In the genomic region with DNA sequence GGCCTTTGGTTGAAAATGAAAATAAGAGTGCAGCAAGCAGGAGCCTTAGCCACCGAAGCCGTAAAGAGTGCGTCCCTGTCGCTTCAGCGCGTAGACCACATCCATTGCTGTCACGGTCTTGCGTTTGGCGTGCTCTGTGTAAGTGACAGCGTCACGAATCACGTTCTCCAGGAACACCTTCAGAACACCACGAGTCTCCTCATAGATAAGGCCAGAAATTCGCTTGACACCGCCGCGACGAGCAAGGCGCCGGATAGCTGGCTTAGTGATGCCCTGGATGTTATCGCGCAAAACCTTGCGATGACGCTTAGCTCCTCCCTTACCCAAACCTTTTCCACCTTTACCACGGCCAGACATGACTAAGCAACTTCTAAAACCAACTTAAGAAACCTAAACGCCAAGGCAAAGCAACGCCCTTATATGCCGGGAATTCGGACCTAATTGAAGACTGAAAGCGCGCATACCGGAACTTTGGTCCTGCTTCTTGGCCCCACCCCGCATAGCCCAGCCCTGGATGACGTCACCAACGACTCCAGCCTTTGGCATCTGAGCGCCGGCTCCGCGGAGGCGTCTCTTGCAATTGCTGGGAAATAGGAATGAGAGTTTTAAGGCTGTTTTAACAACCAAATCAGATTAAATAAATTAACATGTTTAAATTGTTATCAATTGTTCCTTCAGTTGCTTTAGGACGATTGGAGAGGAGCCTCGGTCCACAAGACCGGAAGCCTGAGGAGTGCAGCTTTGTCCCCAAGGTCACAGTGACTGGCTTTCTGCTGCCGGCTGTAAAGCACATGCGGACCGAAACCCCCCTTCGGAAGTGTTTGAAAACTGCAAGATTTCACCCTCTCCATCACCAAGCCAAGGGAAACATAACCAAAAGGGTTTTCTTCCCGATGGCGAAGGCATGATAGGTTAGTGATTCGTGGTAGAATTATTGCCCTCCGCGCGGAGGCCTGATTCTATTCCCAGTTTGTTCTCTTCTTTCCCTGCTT, we compare ENCODE assay signal across 1 cellular context.
TF ChIP-seq lines count a peak whose summit lies in the region.

No MANE protein-coding gene starts in this region.

TF ChIP-seq in K562, 482 proteins besides CTCF, POLR2A, EP300 and RAD21 (continued from another document and continues in another):
- TF ChIP-seq, protein P1, sequence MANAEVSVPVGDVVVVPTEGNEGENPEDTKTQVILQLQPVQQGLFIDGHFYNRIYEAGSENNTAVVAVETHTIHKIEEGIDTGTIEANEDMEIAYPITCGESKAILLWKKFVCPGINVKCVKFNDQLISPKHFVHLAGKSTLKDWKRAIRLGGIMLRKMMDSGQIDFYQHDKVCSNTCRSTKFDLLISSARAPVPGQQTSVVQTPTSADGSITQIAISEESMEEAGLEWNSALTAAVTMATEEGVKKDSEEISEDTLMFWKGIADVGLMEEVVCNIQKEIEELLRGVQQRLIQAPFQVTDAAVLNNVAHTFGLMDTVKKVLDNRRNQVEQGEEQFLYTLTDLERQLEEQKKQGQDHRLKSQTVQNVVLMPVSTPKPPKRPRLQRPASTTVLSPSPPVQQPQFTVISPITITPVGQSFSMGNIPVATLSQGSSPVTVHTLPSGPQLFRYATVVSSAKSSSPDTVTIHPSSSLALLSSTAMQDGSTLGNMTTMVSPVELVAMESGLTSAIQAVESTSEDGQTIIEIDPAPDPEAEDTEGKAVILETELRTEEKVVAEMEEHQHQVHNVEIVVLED (CRISPR knock-in tag; IDR thresholded peaks at IDR 0.05): 0 out of 2 replicates have a peak, but pooled peaks have one; percentile 12
- TF ChIP-seq, protein P2, sequence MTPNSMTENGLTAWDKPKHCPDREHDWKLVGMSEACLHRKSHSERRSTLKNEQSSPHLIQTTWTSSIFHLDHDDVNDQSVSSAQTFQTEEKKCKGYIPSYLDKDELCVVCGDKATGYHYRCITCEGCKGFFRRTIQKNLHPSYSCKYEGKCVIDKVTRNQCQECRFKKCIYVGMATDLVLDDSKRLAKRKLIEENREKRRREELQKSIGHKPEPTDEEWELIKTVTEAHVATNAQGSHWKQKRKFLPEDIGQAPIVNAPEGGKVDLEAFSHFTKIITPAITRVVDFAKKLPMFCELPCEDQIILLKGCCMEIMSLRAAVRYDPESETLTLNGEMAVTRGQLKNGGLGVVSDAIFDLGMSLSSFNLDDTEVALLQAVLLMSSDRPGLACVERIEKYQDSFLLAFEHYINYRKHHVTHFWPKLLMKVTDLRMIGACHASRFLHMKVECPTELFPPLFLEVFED (CRISPR knock-in tag; conservative IDR thresholded peaks at IDR 0.05): peak; percentile 97
- no peak for TF ChIP-seq DDX20 (tag; IDR thresholded peaks at IDR 0.05; ENCODE audit: low read depth)
- peak; percentile 83 for TF ChIP-seq SAP30 (IDR thresholded peaks at IDR 0.05; ENCODE audit: borderline replicate concordance, insufficient read depth, low read depth, low read length, poor library complexity, severe bottlenecking)
- TF ChIP-seq POLR3G (IDR thresholded peaks at IDR 0.05; ENCODE audit: extremely low read depth, insufficient read length, insufficient replicate concordance): no peak
- TF ChIP-seq, protein P3, sequence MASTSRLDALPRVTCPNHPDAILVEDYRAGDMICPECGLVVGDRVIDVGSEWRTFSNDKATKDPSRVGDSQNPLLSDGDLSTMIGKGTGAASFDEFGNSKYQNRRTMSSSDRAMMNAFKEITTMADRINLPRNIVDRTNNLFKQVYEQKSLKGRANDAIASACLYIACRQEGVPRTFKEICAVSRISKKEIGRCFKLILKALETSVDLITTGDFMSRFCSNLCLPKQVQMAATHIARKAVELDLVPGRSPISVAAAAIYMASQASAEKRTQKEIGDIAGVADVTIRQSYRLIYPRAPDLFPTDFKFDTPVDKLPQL (IDR thresholded peaks at IDR 0.05; ENCODE audit: extremely low read depth, insufficient read length): peak; percentile 74
- TF ChIP-seq, protein P4, sequence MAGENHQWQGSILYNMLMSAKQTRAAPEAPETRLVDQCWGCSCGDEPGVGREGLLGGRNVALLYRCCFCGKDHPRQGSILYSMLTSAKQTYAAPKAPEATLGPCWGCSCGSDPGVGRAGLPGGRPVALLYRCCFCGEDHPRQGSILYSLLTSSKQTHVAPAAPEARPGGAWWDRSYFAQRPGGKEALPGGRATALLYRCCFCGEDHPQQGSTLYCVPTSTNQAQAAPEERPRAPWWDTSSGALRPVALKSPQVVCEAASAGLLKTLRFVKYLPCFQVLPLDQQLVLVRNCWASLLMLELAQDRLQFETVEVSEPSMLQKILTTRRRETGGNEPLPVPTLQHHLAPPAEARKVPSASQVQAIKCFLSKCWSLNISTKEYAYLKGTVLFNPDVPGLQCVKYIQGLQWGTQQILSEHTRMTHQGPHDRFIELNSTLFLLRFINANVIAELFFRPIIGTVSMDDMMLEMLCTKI (IDR thresholded peaks at IDR 0.05; ENCODE audit: partially characterized antibody): no peak
- TF ChIP-seq, protein P5, sequence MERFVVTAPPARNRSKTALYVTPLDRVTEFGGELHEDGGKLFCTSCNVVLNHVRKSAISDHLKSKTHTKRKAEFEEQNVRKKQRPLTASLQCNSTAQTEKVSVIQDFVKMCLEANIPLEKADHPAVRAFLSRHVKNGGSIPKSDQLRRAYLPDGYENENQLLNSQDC (CRISPR knock-in tag; IDR thresholded peaks at IDR 0.05): peak; percentile 95
- TF ChIP-seq NFIX (CRISPR knock-in tag; IDR thresholded peaks at IDR 0.05; ENCODE audit: low read depth): 0 out of 2 replicates have a peak, but pooled peaks have one; percentile 16
- peak; percentile 72; the same call in 1 of the 2 replicates for TF ChIP-seq MXI1 (IDR thresholded peaks at IDR 0.05; ENCODE audit: low read depth, low read length)
- peak; percentile 97 for TF ChIP-seq EP400 (IDR thresholded peaks at IDR 0.05)
- TF ChIP-seq KDM5B (IDR thresholded peaks at IDR 0.05; ENCODE audit: insufficient replicate concordance, low read depth, low read length): peak; percentile 98
- no peak for TF ChIP-seq TFAM (CRISPR knock-in tag; conservative IDR thresholded peaks at IDR 0.05)
- peak; percentile 96 for TF ChIP-seq ZBED1 (IDR thresholded peaks at IDR 0.05)
- TF ChIP-seq ZNF274 (IDR thresholded peaks at IDR 0.05; ENCODE audit: borderline replicate concordance, low read depth, low read length): no peak
- no peak for TF ChIP-seq SMAD2 (IDR thresholded peaks at IDR 0.05; ENCODE audit: low read depth, low read length)
- peak; percentile 98 for TF ChIP-seq SETDB1 (IDR thresholded peaks at IDR 0.05; ENCODE audit: low read length)
- peak; percentile 64 for TF ChIP-seq TAF7 (tag; IDR thresholded peaks at IDR 0.05)
- TF ChIP-seq TCFL5 (CRISPR knock-in tag; conservative IDR thresholded peaks at IDR 0.05): no peak
- TF ChIP-seq PHF21A (IDR thresholded peaks at IDR 0.05; ENCODE audit: borderline replicate concordance, low read depth): peak; percentile 89; the same call in 1 of the 2 replicates
- TF ChIP-seq ZNF347 (CRISPR knock-in tag; IDR thresholded peaks at IDR 0.05; ENCODE audit: low read depth): no peak
- TF ChIP-seq ZNF133 (CRISPR knock-in tag; IDR thresholded peaks at IDR 0.05): no peak
- TF ChIP-seq, protein P6, sequence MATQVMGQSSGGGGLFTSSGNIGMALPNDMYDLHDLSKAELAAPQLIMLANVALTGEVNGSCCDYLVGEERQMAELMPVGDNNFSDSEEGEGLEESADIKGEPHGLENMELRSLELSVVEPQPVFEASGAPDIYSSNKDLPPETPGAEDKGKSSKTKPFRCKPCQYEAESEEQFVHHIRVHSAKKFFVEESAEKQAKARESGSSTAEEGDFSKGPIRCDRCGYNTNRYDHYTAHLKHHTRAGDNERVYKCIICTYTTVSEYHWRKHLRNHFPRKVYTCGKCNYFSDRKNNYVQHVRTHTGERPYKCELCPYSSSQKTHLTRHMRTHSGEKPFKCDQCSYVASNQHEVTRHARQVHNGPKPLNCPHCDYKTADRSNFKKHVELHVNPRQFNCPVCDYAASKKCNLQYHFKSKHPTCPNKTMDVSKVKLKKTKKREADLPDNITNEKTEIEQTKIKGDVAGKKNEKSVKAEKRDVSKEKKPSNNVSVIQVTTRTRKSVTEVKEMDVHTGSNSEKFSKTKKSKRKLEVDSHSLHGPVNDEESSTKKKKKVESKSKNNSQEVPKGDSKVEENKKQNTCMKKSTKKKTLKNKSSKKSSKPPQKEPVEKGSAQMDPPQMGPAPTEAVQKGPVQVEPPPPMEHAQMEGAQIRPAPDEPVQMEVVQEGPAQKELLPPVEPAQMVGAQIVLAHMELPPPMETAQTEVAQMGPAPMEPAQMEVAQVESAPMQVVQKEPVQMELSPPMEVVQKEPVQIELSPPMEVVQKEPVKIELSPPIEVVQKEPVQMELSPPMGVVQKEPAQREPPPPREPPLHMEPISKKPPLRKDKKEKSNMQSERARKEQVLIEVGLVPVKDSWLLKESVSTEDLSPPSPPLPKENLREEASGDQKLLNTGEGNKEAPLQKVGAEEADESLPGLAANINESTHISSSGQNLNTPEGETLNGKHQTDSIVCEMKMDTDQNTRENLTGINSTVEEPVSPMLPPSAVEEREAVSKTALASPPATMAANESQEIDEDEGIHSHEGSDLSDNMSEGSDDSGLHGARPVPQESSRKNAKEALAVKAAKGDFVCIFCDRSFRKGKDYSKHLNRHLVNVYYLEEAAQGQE (CRISPR knock-in tag; IDR thresholded peaks at IDR 0.05; ENCODE audit: low read depth): no peak; the same call in 1 of the 2 replicates
- TF ChIP-seq NEUROD1 (IDR thresholded peaks at IDR 0.05; ENCODE audit: borderline replicate concordance, low read depth, low read length, partially characterized antibody): peak; percentile 78
- no peak for TF ChIP-seq BRCA1 (IDR thresholded peaks at IDR 0.05)
- no peak for TF ChIP-seq BRCA1 (CRISPR knock-in tag; IDR thresholded peaks at IDR 0.05)
- TF ChIP-seq ZNF785 (CRISPR knock-in tag; IDR thresholded peaks at IDR 0.05): no peak
- TF ChIP-seq FOXP1 (CRISPR knock-in tag; IDR thresholded peaks at IDR 0.05): peak; percentile 91
- peak; percentile 76; the same call in 1 of the 2 replicates for TF ChIP-seq ZNF79 (CRISPR knock-in tag; IDR thresholded peaks at IDR 0.05; ENCODE audit: low read depth)
- TF ChIP-seq NR4A1 (CRISPR knock-in tag; IDR thresholded peaks at IDR 0.05): no peak
- TF ChIP-seq NR4A1 (tag; IDR thresholded peaks at IDR 0.05): 0 out of 2 replicates have a peak, but pooled peaks have one; percentile 39
- TF ChIP-seq ZNF766 (CRISPR knock-in tag; conservative IDR thresholded peaks at IDR 0.05): peak; percentile 100
- TF ChIP-seq, protein P7, sequence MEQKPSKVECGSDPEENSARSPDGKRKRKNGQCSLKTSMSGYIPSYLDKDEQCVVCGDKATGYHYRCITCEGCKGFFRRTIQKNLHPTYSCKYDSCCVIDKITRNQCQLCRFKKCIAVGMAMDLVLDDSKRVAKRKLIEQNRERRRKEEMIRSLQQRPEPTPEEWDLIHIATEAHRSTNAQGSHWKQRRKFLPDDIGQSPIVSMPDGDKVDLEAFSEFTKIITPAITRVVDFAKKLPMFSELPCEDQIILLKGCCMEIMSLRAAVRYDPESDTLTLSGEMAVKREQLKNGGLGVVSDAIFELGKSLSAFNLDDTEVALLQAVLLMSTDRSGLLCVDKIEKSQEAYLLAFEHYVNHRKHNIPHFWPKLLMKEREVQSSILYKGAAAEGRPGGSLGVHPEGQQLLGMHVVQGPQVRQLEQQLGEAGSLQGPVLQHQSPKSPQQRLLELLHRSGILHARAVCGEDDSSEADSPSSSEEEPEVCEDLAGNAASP (IDR thresholded peaks at IDR 0.05): no peak
- TF ChIP-seq RBM39 (optimal IDR thresholded peaks at IDR 0.05; ENCODE audit: low read depth, low read length): peak; percentile 97
- TF ChIP-seq MCM5 (IDR thresholded peaks at IDR 0.05; ENCODE audit: low read depth): no peak
- TF ChIP-seq, protein P8, sequence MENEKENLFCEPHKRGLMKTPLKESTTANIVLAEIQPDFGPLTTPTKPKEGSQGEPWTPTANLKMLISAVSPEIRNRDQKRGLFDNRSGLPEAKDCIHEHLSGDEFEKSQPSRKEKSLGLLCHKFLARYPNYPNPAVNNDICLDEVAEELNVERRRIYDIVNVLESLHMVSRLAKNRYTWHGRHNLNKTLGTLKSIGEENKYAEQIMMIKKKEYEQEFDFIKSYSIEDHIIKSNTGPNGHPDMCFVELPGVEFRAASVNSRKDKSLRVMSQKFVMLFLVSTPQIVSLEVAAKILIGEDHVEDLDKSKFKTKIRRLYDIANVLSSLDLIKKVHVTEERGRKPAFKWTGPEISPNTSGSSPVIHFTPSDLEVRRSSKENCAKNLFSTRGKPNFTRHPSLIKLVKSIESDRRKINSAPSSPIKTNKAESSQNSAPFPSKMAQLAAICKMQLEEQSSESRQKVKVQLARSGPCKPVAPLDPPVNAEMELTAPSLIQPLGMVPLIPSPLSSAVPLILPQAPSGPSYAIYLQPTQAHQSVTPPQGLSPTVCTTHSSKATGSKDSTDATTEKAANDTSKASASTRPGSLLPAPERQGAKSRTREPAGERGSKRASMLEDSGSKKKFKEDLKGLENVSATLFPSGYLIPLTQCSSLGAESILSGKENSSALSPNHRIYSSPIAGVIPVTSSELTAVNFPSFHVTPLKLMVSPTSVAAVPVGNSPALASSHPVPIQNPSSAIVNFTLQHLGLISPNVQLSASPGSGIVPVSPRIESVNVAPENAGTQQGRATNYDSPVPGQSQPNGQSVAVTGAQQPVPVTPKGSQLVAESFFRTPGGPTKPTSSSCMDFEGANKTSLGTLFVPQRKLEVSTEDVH (IDR thresholded peaks at IDR 0.05; ENCODE audit: low read depth, partially characterized antibody): peak; percentile 90
- TF ChIP-seq RBBP5 (IDR thresholded peaks at IDR 0.05; ENCODE audit: borderline replicate concordance, insufficient read depth, low read length, poor library complexity, severe bottlenecking): no peak
- peak; percentile 81 to 94; a peak in 3 of 4 replicates for TF ChIP-seq TBL1XR1 (IDR thresholded peaks at IDR 0.05; ENCODE audit: low read length in 2 of 2)
- no peak for TF ChIP-seq DNMT1 (IDR thresholded peaks at IDR 0.05)
- TF ChIP-seq ATF7 (IDR thresholded peaks at IDR 0.05): peak; percentile 100
